Comparison of ENCODE assay signal across 24 cellular contexts in the genomic region with DNA sequence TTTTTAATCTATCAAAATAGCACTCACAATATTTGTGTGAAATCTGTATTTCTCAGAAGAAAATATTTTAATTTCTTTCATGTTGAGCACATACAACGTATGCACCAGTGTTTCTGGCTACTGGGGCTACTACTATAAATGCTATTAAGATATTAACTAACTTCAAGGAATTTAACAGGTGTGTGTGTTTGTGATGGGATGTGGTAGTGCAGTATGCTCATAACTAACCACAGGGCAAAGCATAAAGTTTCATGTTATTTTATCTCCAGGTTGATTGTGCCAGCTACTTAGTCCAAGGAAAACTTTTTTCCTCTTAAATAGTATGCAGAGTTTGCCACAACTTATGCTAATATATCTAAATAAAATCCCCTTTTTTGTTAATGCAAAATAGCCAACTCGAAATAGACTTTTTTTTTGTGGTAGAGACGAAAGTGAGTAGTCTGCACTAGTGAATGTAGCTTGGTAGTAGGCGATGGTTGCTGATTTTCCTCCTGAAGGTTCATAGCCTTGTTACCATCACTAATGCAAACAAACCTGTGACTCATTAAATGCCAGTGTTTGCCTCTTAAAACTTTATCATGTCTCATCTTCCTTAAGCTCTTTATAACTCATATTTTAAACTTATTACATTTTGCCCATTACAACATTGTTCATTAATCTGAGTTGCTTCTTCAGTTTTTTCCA.
"Had no signal": no experiment of that assay in that cellular context is flagged by ENCODE, and none has a peak within 500 bp of the region (broad histone marks: within the 10 kb centered on the region; RNA-seq: fewer than 3 reads in every experiment).

No MANE protein-coding gene starts in this region.

- DNase-seq: activated CD4-positive, alpha-beta T cell treated with anti-CD3 and anti-CD28 coated beads, Interleukin-2, amount 50 U/mL, for 4 hours; activated CD8-positive, alpha-beta memory T cell treated with anti-CD3 and anti-CD28 coated beads for 24 hours; activated CD8-positive, alpha-beta memory T cell treated with anti-CD3 and anti-CD28 coated beads, Interleukin-2, amount 50 U/mL, for 4 hours; activated naive CD4-positive, alpha-beta T cell treated with Interleukin-2 at 50 U/mL for 16 hours; activated naive CD8-positive, alpha-beta T cell treated with anti-CD3 and anti-CD28 coated beads, Interleukin-2, amount 10 ng/mL, durations not matched to agents 7 days and 5 days; activated T-cell treated with anti-CD3 and anti-CD28 coated beads, Interleukin-2, amount 50 U/mL, for 24 hours; body of pancreas; caudate nucleus; effector memory CD4-positive, alpha-beta T cell; gastrocnemius medialis; hypothalamus; left cardiac atrium; ovary; stimulated activated CD4-positive, alpha-beta T cell treated with anti-CD3 and anti-CD28 coated beads, Interleukin-2, amount 100 ng/mL, for 48 hours; stimulated activated CD8-positive, alpha-beta memory T cell treated with anti-CD3 and anti-CD28 coated beads, Interleukin-4, amount 100 ng/mL, for 48 hours; stimulated activated naive B cell treated with anti-CD40 and anti-IgM and Interleukin-4, amounts not matched to agents 10 μg/mL and 1 μg/mL and 100 μg/mL, for 72 hours; testis had no signal

- H3K4me1 ChIP-seq: body of pancreas, esophagus muscularis mucosa, gastrocnemius medialis, prostate gland, testis, vagina had no signal

- H3K27me3 ChIP-seq: body of pancreas, esophagus muscularis mucosa, gastrocnemius medialis, ovary, testis, vagina had no signal

- H3K27me3 Mint-ChIP-seq: activated naive CD8-positive, alpha-beta T cell treated with anti-CD3 and anti-CD28 coated beads, Interleukin-2, amount 10 ng/mL, durations not matched to agents 7 days and 5 days; activated T-cell treated with anti-CD3 and anti-CD28 coated beads, Interleukin-2, amount 50 U/mL, for 24 hours; activated T-helper 17 cell treated with anti-CD3 and anti-CD28 coated beads, Interleukin-2, amount 50 U/mL, for 72 hours; natural killer cell treated with Interleukin-12 subunit alpha and Interleukin-12 subunit beta and Interleukin-15 and Interleukin-18, amount 100 ng/mL, for 72 hours; stimulated activated naive B cell treated with anti-CD40 and anti-IgM and Interleukin-4, amounts not matched to agents 10 μg/mL and 1 μg/mL and 100 μg/mL, for 72 hours had no signal

- H3K4me3 ChIP-seq: body of pancreas, esophagus muscularis mucosa, gastrocnemius medialis, ovary, prostate gland, testis, vagina had no signal

- H3K4me1 Mint-ChIP-seq: activated naive CD8-positive, alpha-beta T cell treated with anti-CD3 and anti-CD28 coated beads, Interleukin-2, amount 10 ng/mL, durations not matched to agents 7 days and 5 days; activated T-helper 17 cell treated with anti-CD3 and anti-CD28 coated beads, Interleukin-2, amount 50 U/mL, for 72 hours; stimulated activated naive B cell treated with anti-CD40 and anti-IgM and Interleukin-4, amounts not matched to agents 10 μg/mL and 1 μg/mL and 100 μg/mL, for 72 hours had no signal

- H3K9me3 Mint-ChIP-seq: activated naive CD8-positive, alpha-beta T cell treated with anti-CD3 and anti-CD28 coated beads, Interleukin-2, amount 10 ng/mL, durations not matched to agents 7 days and 5 days; type B pancreatic cell had no signal

- H3K36me3 Mint-ChIP-seq: activated naive CD8-positive, alpha-beta T cell treated with anti-CD3 and anti-CD28 coated beads, Interleukin-2, amount 10 ng/mL, durations not matched to agents 7 days and 5 days; natural killer cell treated with Interleukin-12 subunit alpha and Interleukin-12 subunit beta and Interleukin-15 and Interleukin-18, amount 100 ng/mL, for 72 hours; stimulated activated naive B cell treated with anti-CD40 and anti-IgM and Interleukin-4, amounts not matched to agents 10 μg/mL and 1 μg/mL and 100 μg/mL, for 72 hours; type B pancreatic cell; WTC11 had no signal

- H3K27ac ChIP-seq: body of pancreas, esophagus muscularis mucosa, gastrocnemius medialis, ovary, prostate gland, testis, vagina had no signal

- H3K27ac Mint-ChIP-seq: activated naive CD8-positive, alpha-beta T cell treated with anti-CD3 and anti-CD28 coated beads, Interleukin-2, amount 10 ng/mL, durations not matched to agents 7 days and 5 days; activated T-cell treated with anti-CD3 and anti-CD28 coated beads, Interleukin-2, amount 50 U/mL, for 24 hours; activated T-helper 17 cell treated with anti-CD3 and anti-CD28 coated beads, Interleukin-2, amount 50 U/mL, for 72 hours; natural killer cell treated with Interleukin-12 subunit alpha and Interleukin-12 subunit beta and Interleukin-15 and Interleukin-18, amount 100 ng/mL, for 72 hours; stimulated activated naive B cell treated with anti-CD40 and anti-IgM and Interleukin-4, amounts not matched to agents 10 μg/mL and 1 μg/mL and 100 μg/mL, for 72 hours; type B pancreatic cell; WTC11 had no signal

- H3K36me3 ChIP-seq: esophagus muscularis mucosa, gastrocnemius medialis, ovary, prostate gland, vagina had no signal

- H3K9me3 ChIP-seq: body of pancreas, gastrocnemius medialis, ovary, prostate gland, testis, vagina had no signal

- ATAC-seq: activated T-helper 17 cell treated with anti-CD3 and anti-CD28 coated beads, Interleukin-2, amount 50 U/mL, for 72 hours; body of pancreas; gastrocnemius medialis; left cardiac atrium; natural killer cell treated with Interleukin-12 subunit alpha and Interleukin-12 subunit beta and Interleukin-15 and Interleukin-18, amount 100 ng/mL, for 72 hours; stimulated activated naive B cell treated with anti-CD40 and anti-IgM and Interleukin-4, amounts not matched to agents 10 μg/mL and 1 μg/mL and 100 μg/mL, for 72 hours; WTC11 had no signal

- H3K4me3 Mint-ChIP-seq: activated naive CD8-positive, alpha-beta T cell treated with anti-CD3 and anti-CD28 coated beads, Interleukin-2, amount 10 ng/mL, durations not matched to agents 7 days and 5 days; activated T-cell treated with anti-CD3 and anti-CD28 coated beads, Interleukin-2, amount 50 U/mL, for 24 hours; activated T-helper 17 cell treated with anti-CD3 and anti-CD28 coated beads, Interleukin-2, amount 50 U/mL, for 72 hours; natural killer cell treated with Interleukin-12 subunit alpha and Interleukin-12 subunit beta and Interleukin-15 and Interleukin-18, amount 100 ng/mL, for 72 hours; stimulated activated naive B cell treated with anti-CD40 and anti-IgM and Interleukin-4, amounts not matched to agents 10 μg/mL and 1 μg/mL and 100 μg/mL, for 72 hours; type B pancreatic cell; WTC11 had no signal
